13 cellular contexts compared by ENCODE assay signal in genomic region chr9:114394523-114395193, GRCh38. TPM values are rescaled to one million over a fixed set of nuclear protein-coding genes. Genes with fewer than 3 reads are reported as not detected.
DNase-seq lines count a peak whose midpoint lies in the region; ATAC-seq and TF ChIP-seq lines count a peak whose summit lies in the region.
"Had no signal": no experiment of that assay in that cellular context is flagged by ENCODE, and none has a peak within 500 bp of the region (broad histone marks: within the 10 kb centered on the region; RNA-seq: fewer than 3 reads in every experiment).

No MANE protein-coding gene starts in this region.

- no peaks in the 10 kb centered on the region for H3K27me3 ChIP-seq in BLaER1 treated with 17β-estradiol and CSF1 and Interleukin-3, amounts not matched to agents 10 nM and 100 nM
- no peaks in the 10 kb centered on the region for H3K27me3 ChIP-seq in Karpas-422 (ENCODE audit: low read length)
- H3K27me3 ChIP-seq in osteoblast (ENCODE audit: insufficient read depth, low read length): no peaks in the 10 kb centered on the region

- H2AFZ ChIP-seq in Karpas-422 (ENCODE audit: low read length) (no peak overlapping the region), osteoblast (ENCODE audit: low read length) (no peak overlapping the region)

- H3K36me3 ChIP-seq in BLaER1 treated with 17β-estradiol and CSF1 and Interleukin-3, amounts not matched to agents 10 nM and 100 nM: peaks cover 0 to 45% (median 7%) of the 10 kb centered on the region in 11 experiments; a peak in 8 of 22 replicates
- H3K36me3 ChIP-seq in Karpas-422 (ENCODE audit: insufficient read depth, low read length) (no peaks in the 10 kb centered on the region), osteoblast (ENCODE audit: insufficient read depth, low read length) (no peaks in the 10 kb centered on the region)

- H3K4me1 ChIP-seq in BLaER1 treated with 17β-estradiol and CSF1 and Interleukin-3, amounts not matched to agents 10 nM and 100 nM: peaks cover 68 to 89% (median 86%) of the 10 kb centered on the region in 10 experiments
- H3K4me1 ChIP-seq in Karpas-422 (ENCODE audit: low read length) (peaks cover 66% of the 10 kb centered on the region), osteoblast (ENCODE audit: insufficient read depth, low read length) (no peaks in the 10 kb centered on the region)

- H3K27ac ChIP-seq in BLaER1 treated with 17β-estradiol and CSF1 and Interleukin-3, amounts not matched to agents 10 nM and 100 nM: peak overlapping the region in 10 of 11 experiments; percentile 4 to 90 (median 34); a peak in 19 of 22 replicates
- H3K27ac ChIP-seq in Karpas-422 (ENCODE audit: low read length): peak overlapping the region; percentile 62
- H3K27ac ChIP-seq in cingulate gyrus (ENCODE audit: low read depth, low read length): peak overlapping the region; percentile 24
- H3K27ac ChIP-seq in osteoblast (ENCODE audit: low read depth, low read length): no peak overlapping the region
- H3K27ac ChIP-seq: WERI-Rb-1 had no signal

- peaks cover 0 to 23% (median 8%) of the 10 kb centered on the region in 11 experiments; a peak in 10 of 22 replicates for H4K20me1 ChIP-seq in BLaER1 treated with 17β-estradiol and CSF1 and Interleukin-3, amounts not matched to agents 10 nM and 100 nM
- no peaks in the 10 kb centered on the region for H4K20me1 ChIP-seq in Karpas-422 (ENCODE audit: insufficient read depth, low read depth, low read length)
- no peaks in the 10 kb centered on the region for H4K20me1 ChIP-seq in osteoblast (ENCODE audit: insufficient read depth, low read length)

- ATAC-seq in GM18858 (IDR thresholded peaks at IDR 0.05; ENCODE audit: unreplicated experiment) (no peak), GM19452 (IDR thresholded peaks at IDR 0.05; ENCODE audit: unreplicated experiment) (no peak), HG03135 (IDR thresholded peaks at IDR 0.05; ENCODE audit: unreplicated experiment) (no peak)
- ATAC-seq: HCT116 had no signal

- no peak overlapping the region for H3K4me3 ChIP-seq in BLaER1 treated with 17β-estradiol and CSF1 and Interleukin-3, amounts not matched to agents 10 nM and 100 nM
- no peak overlapping the region for H3K4me3 ChIP-seq in Karpas-422 (ENCODE audit: low read length)
- no peak overlapping the region for H3K4me3 ChIP-seq in osteoblast (ENCODE audit: insufficient read depth, low read length)

- no peaks in the 10 kb centered on the region for H3K9me3 ChIP-seq in BLaER1 treated with 17β-estradiol and CSF1 and Interleukin-3, amounts not matched to agents 10 nM and 100 nM (replicated peaks in 1 of 11)
- H3K9me3 ChIP-seq in Karpas-422 (ENCODE audit: low read length) (no peaks in the 10 kb centered on the region), osteoblast (ENCODE audit: low read depth, low read length) (no peaks in the 10 kb centered on the region)

- peak overlapping the region; percentile 10 to 87 (median 49); a peak in 19 of 22 replicates for H3K9ac ChIP-seq in BLaER1 treated with 17β-estradiol and CSF1 and Interleukin-3, amounts not matched to agents 10 nM and 100 nM
- no peak overlapping the region for H3K9ac ChIP-seq in Karpas-422 (ENCODE audit: low read length)

- H3K4me2 ChIP-seq in BLaER1 treated with 17β-estradiol and CSF1 and Interleukin-3, amounts not matched to agents 10 nM and 100 nM: peak overlapping the region; percentile 51 to 95 (median 86)
- H3K4me2 ChIP-seq in Karpas-422 (ENCODE audit: low read depth, low read length, poor library complexity, severe bottlenecking) (no peak overlapping the region), osteoblast (ENCODE audit: insufficient read depth, low read length) (no peak overlapping the region)

- TF ChIP-seq CTCF in osteoblast (IDR thresholded peaks at IDR 0.05; ENCODE audit: extremely low read depth, low read depth, low read length): no peak

- no peak for DNase-seq in Karpas-422
- peak; percentile 72 for DNase-seq in osteoblast (ENCODE audit: insufficient read length, low spot score, missing footprints)
- no peak for DNase-seq in COR-L47 (lab: John Stamatoyannopoulos, UW)
- DNase-seq: DMS79 treated with DMSO at 0.1 percent for 48 hours, mammary epithelial cell, NCI-H1436 treated with DMSO at 0.1 percent for 48 hours, WERI-Rb-1 had no signal

- H3K9me2 ChIP-seq in Karpas-422 (replicated peaks; ENCODE audit: insufficient read depth, low read length): no peaks in the 10 kb centered on the region

- H3K79me2 ChIP-seq in Karpas-422 (ENCODE audit: low read length) (peaks cover 53% of the 10 kb centered on the region), osteoblast (ENCODE audit: insufficient read depth, low read length) (no peaks in the 10 kb centered on the region)

RNA-seq across cellular contexts. Expression of gene AKNA, which starts 6.9 kb away (rescaled TPM):
- total RNA-seq in Karpas-422 (2014; rRNA removed; shearing (Covaris generic); ENCODE audit: low replicate concordance): 77.9 and 122 TPM in 2 replicates
- total RNA-seq in osteoblast: 24.8 and 27.9 TPM in 2 replicates

Comparison
In these comparisons a context has a peak if more than half of its experiments do, and no peak if none do; other contexts are left out.
1. H3K4me2 ChIP-seq: peak in BLaER1 treated with 17β-estradiol and CSF1 and Interleukin-3, amounts not matched to agents 10 nM and 100 nM (11 of 11); none in Karpas-422 (single experiment) and osteoblast (single experiment).